Comparison of ENCODE assay signal across 8 cellular contexts in genomic region chr4:109803924-109804571, GRCh38. TPM values are rescaled to one million over a fixed set of nuclear protein-coding genes. Genes with fewer than 3 reads are reported as not detected.
DNase-seq lines count a peak whose midpoint lies in the region; ATAC-seq and TF ChIP-seq lines count a peak whose summit lies in the region.

No MANE protein-coding gene starts in this region.

- TF ChIP-seq CTCF in AG10803 (conservative IDR thresholded peaks at IDR 0.05; ENCODE audit: low read length) (peak; percentile 51), GM12865 (IDR thresholded peaks at IDR 0.05; ENCODE audit: insufficient read depth, low read depth, low read length, missing control alignments) (peak; percentile 51), chondrocyte (IDR thresholded peaks at IDR 0.05) (peak; percentile 83)

- H3K27ac Mint-ChIP-seq in chondrocyte (ENCODE audit: unreplicated experiment) = no peak overlapping the region
- no peak overlapping the region for H3K27ac Mint-ChIP-seq in naive B cell

- H3K36me3 Mint-ChIP-seq in chondrocyte (ENCODE audit: low read depth) (no peaks in the 10 kb centered on the region), naive B cell (no peaks in the 10 kb centered on the region)

- H3K4me3 Mint-ChIP-seq in chondrocyte (ENCODE audit: unreplicated experiment) = no peak overlapping the region
- H3K4me3 Mint-ChIP-seq in naive B cell = no peak overlapping the region

- ATAC-seq in HG02763 (IDR thresholded peaks at IDR 0.05; ENCODE audit: unreplicated experiment) = peak; percentile 71
- peak; percentile 53 to 67 for ATAC-seq in naive B cell (ENCODE audit: low read depth in 2 of 2)
- ATAC-seq in HG03280 (IDR thresholded peaks at IDR 0.05; ENCODE audit: unreplicated experiment) = no peak

- H3K4me1 Mint-ChIP-seq in chondrocyte (ENCODE audit: low read depth) = peaks cover 4% of the 10 kb centered on the region
- H3K4me1 Mint-ChIP-seq in naive B cell = no peaks in the 10 kb centered on the region

- H3K9me3 Mint-ChIP-seq in chondrocyte (ENCODE audit: low read depth) (no peaks in the 10 kb centered on the region), naive B cell (no peaks in the 10 kb centered on the region)

- H3K4me3 ChIP-seq in AG10803 (ENCODE audit: low read length) (no peak overlapping the region), GM12865 (ENCODE audit: low read depth, low read length) (no peak overlapping the region)

- peaks cover 7% of the 10 kb centered on the region for H3K27me3 Mint-ChIP-seq in chondrocyte (ENCODE audit: low read depth)
- H3K27me3 Mint-ChIP-seq in naive B cell = peaks cover 0 to 21% (median 6%) of the 10 kb centered on the region in 3 donors

- DNase-seq in AG10803 (ENCODE audit: low read depth) = peak; percentile 45
- peak; percentile 66 for DNase-seq in GM12865 (ENCODE audit: low read depth)
- peak; percentile 59 for DNase-seq in NCI-H69 (lab: John Stamatoyannopoulos, UW)
- DNase-seq in chondrocyte (ENCODE audit: low spot score) = no peak
- DNase-seq in naive B cell = peak; percentile 9
- DNase-seq in activated T-cell treated with anti-CD3 and anti-CD28 coated beads, Interleukin-2, amount 50 U/mL, for 1 hour = no peak

RNA-seq across cellular contexts. Expression of gene CFI, which starts 2.2 kb away (rescaled TPM):
- total RNA-seq in chondrocyte = not detected in 3 replicates
- not detected for polyA plus RNA-seq in naive B cell (ENCODE audit: low read depth in 6 of 6)

RNA-seq across cellular contexts. Expression of gene GAR1, which starts 11.5 kb away (rescaled TPM):
- total RNA-seq in chondrocyte = 18.5 to 20.7 TPM (median 20.2 TPM) in 3 replicates
- 10 to 100 TPM; 10.3 to 18.6 (median 13.6) TPM for polyA plus RNA-seq in naive B cell (ENCODE audit: low read depth in 6 of 6)

RNA-seq across cellular contexts. Expression of gene RRH, which starts 23.7 kb away (rescaled TPM):
- not detected in 3 replicates for total RNA-seq in chondrocyte
- polyA plus RNA-seq in naive B cell (ENCODE audit: low read depth in 6 of 6) = under 1 TPM in 1 of 6 donors, not detected in 5; 0.23 TPM

RNA-seq across cellular contexts. Expression of gene LRIT3, which starts 43.9 kb away (rescaled TPM):
- total RNA-seq in chondrocyte = 0.07 to 0.17 TPM in 2 of 3 replicates, not detected in the other
- not detected for polyA plus RNA-seq in naive B cell (ENCODE audit: low read depth in 6 of 6)

Comparison
In these comparisons a context has a peak if more than half of its experiments do, and no peak if none do; other contexts are left out.
1. DNase-seq: peak in AG10803 (single experiment), GM12865 (single experiment), NCI-H69 (single experiment) and naive B cell (single experiment); none in chondrocyte (single experiment) and activated T-cell treated with anti-CD3 and anti-CD28 coated beads, Interleukin-2, amount 50 U/mL, for 1 hour (single experiment).
2. Peak in every context shown above with its lines, with median percentiles within 50 percentile points of each other: CTCF ChIP-seq.